In genomic region chr4:189021831-189022230, GRCh38 we compare ENCODE assay signal across 16 cellular contexts.
A peak's percentile ranks its signal among the peaks of the same experiment; 100 is the strongest.
DNase-seq lines count a peak whose midpoint lies in the region; ATAC-seq and TF ChIP-seq lines count a peak whose summit lies in the region.
"Had no signal": no experiment of that assay in that cellular context is flagged by ENCODE, and none has a peak within 500 bp of the region (broad histone marks: within the 10 kb centered on the region; RNA-seq: fewer than 3 reads in every experiment).

No MANE protein-coding gene starts in this region.

- intact Hi-C loops in left cardiac atrium (cut with DNase I) = no loop called here

- no peak overlapping the region for H3K4me3 Mint-ChIP-seq in neural progenitor cell
- H3K4me3 Mint-ChIP-seq: natural killer cell, T-helper 17 cell had no signal

- TF ChIP-seq CTCF in neural progenitor cell (IDR thresholded peaks at IDR 0.05) = no peak

- H3K4me1 ChIP-seq in neural progenitor cell = no peaks in the 10 kb centered on the region
- H3K4me1 ChIP-seq: spleen had no signal

- H3F3A ChIP-seq in neural progenitor cell (ENCODE audit: low read depth) = no peaks in the 10 kb centered on the region

- H3K36me3 Mint-ChIP-seq in neural progenitor cell = no peaks in the 10 kb centered on the region
- H3K36me3 Mint-ChIP-seq: natural killer cell had no signal

- peaks cover 2% of the 10 kb centered on the region for H3K27me3 Mint-ChIP-seq in neural progenitor cell (ENCODE audit: insufficient read depth, low read depth)
- H3K27me3 Mint-ChIP-seq: T-helper 17 cell had no signal

- H3K27me3 ChIP-seq in neural progenitor cell = no peaks in the 10 kb centered on the region
- H3K27me3 ChIP-seq: spleen had no signal

- no peak overlapping the region for H3K27ac ChIP-seq in neural progenitor cell
- H3K27ac ChIP-seq: C4-2B, KMS-11, spleen had no signal

- H3K9me3 ChIP-seq in neural progenitor cell (ENCODE audit: low read depth) = no peaks in the 10 kb centered on the region

- peak; percentile 61 for DNase-seq in Caki2 (ENCODE audit: low read depth)
- peak; percentile 7 to 20 for DNase-seq in Kasumi-1 (lab: John Stamatoyannopoulos, UW)
- peak; percentile 35 for DNase-seq in fibroblast of peridontal ligament (ENCODE audit: extremely low read depth)
- DNase-seq in neural progenitor cell (ENCODE audit: low spot score) = peak; percentile 16
- no peak for DNase-seq in NCI-H524 (lab: John Stamatoyannopoulos, UW)
- no peak for DNase-seq in left cardiac atrium
- DNase-seq: amniotic stem cell; effector CD8-positive, alpha-beta T cell; natural killer cell; NCI-H2081 treated with DMSO at 0.1 percent for 48 hours; spleen; T-helper 17 cell had no signal

- H4K20me1 ChIP-seq in neural progenitor cell (ENCODE audit: low read depth) = no peaks in the 10 kb centered on the region

- H3K36me3 ChIP-seq in neural progenitor cell = no peaks in the 10 kb centered on the region
- H3K36me3 ChIP-seq: spleen had no signal

- in situ Hi-C loops in Caki2 (cut with HindIII; ENCODE audit: low pct_unique_long_range_greater_than_20kb, low sequenced_read_pairs) = no loop called here

- no peak overlapping the region for H3K27ac Mint-ChIP-seq in neural progenitor cell
- H3K27ac Mint-ChIP-seq: natural killer cell, T-helper 17 cell had no signal

- H3K9me3 Mint-ChIP-seq in neural progenitor cell = no peaks in the 10 kb centered on the region

- H3K4me1 Mint-ChIP-seq in neural progenitor cell = no peaks in the 10 kb centered on the region
- H3K4me1 Mint-ChIP-seq: natural killer cell, T-helper 17 cell had no signal

- no peak overlapping the region for H3K4me3 ChIP-seq in neural progenitor cell
- H3K4me3 ChIP-seq: spleen had no signal

- no peak overlapping the region for H3K9ac ChIP-seq in neural progenitor cell
- H3K9ac ChIP-seq: KMS-11 had no signal

- no peaks in the 10 kb centered on the region for H3K79me2 ChIP-seq in neural progenitor cell (ENCODE audit: low read depth)

- H3K4me2 ChIP-seq in neural progenitor cell = no peak overlapping the region
- H3K4me2 ChIP-seq: KMS-11 had no signal

- H2AFZ ChIP-seq in neural progenitor cell (replicated peaks) = peak overlapping the region; percentile 2

- ATAC-seq in GM21619 (IDR thresholded peaks at IDR 0.05; ENCODE audit: unreplicated experiment) (no peak), left cardiac atrium (no peak), HG02840 (IDR thresholded peaks at IDR 0.05; ENCODE audit: low FRiP score, unreplicated experiment) (no peak)
- ATAC-seq: natural killer cell, T-helper 17 cell had no signal

Comparison
In these comparisons a context has a peak if more than half of its experiments do, and no peak if none do; other contexts are left out.
1. DNase-seq: peak in Caki2 (single experiment), Kasumi-1 (2 of 2), fibroblast of peridontal ligament (single experiment) and neural progenitor cell (single experiment); none in NCI-H524 (0 of 2) and left cardiac atrium (single experiment).